In genomic region chr5:81819556-81820314, GRCh38 we compare ENCODE assay signal across 13 cellular contexts.
A peak's percentile ranks its signal among the peaks of the same experiment; 100 is the strongest.
DNase-seq lines count a peak whose midpoint lies in the region; ATAC-seq and TF ChIP-seq lines count a peak whose summit lies in the region.
"Had no signal": no experiment of that assay in that cellular context is flagged by ENCODE, and none has a peak within 500 bp of the region (broad histone marks: within the 10 kb centered on the region; RNA-seq: fewer than 3 reads in every experiment).

No MANE protein-coding gene starts in this region.

- no peak overlapping the region for H3K4me3 Mint-ChIP-seq in activated CD8-positive, alpha-beta T cell treated with anti-CD3 and anti-CD28 coated beads for 36 hours
- no peak overlapping the region for H3K4me3 Mint-ChIP-seq in activated CD8-positive, alpha-beta T cell treated with anti-CD3 and anti-CD28 coated beads, Interleukin-2, amount 10 ng/mL, durations not matched to agents 7 days and 5 days
- H3K4me3 Mint-ChIP-seq: CD4-positive, CD25-positive, alpha-beta regulatory T cell; dendritic cell treated with granulocyte-macrophage colony-stimulating factor and Interleukin-4, amounts not matched to agents 40 ng/mL and 50 ng/mL, for 4 days had no signal

- peak overlapping the region; percentile 29 for H3K27ac ChIP-seq in skeletal muscle tissue (ENCODE audit: low read depth, low read length)

- H3K9me3 Mint-ChIP-seq in activated CD8-positive, alpha-beta T cell treated with anti-CD3 and anti-CD28 coated beads for 36 hours = no peaks in the 10 kb centered on the region
- no peaks in the 10 kb centered on the region for H3K9me3 Mint-ChIP-seq in activated CD8-positive, alpha-beta T cell treated with anti-CD3 and anti-CD28 coated beads, Interleukin-2, amount 10 ng/mL, durations not matched to agents 7 days and 5 days (ENCODE audit: insufficient read depth)
- H3K9me3 Mint-ChIP-seq: CD4-positive, CD25-positive, alpha-beta regulatory T cell; dendritic cell treated with granulocyte-macrophage colony-stimulating factor and Interleukin-4, amounts not matched to agents 40 ng/mL and 50 ng/mL, for 4 days had no signal

- no peaks in the 10 kb centered on the region for H3K27me3 ChIP-seq in skeletal muscle tissue (ENCODE audit: control insufficient read depth in 3 of 3, insufficient read depth in 3 of 3, low read length in 3 of 3)

- no peaks in the 10 kb centered on the region for H3K9me3 ChIP-seq in skeletal muscle tissue (ENCODE audit: control insufficient read depth in 3 of 3, low read length in 3 of 3)

- no peak for DNase-seq in activated CD8-positive, alpha-beta T cell treated with anti-CD3 and anti-CD28 coated beads for 36 hours
- DNase-seq in activated CD8-positive, alpha-beta T cell treated with anti-CD3 and anti-CD28 coated beads, Interleukin-2, amount 10 ng/mL, durations not matched to agents 7 days and 5 days = no peak
- DNase-seq in OCI-M1 (lab: John Stamatoyannopoulos, UW) (peak; percentile 40), epithelial cell of esophagus (ENCODE audit: low read depth) (peak; percentile 62), GF-D8 (lab: John Stamatoyannopoulos, UW) (no peak), NCI-H524 (lab: John Stamatoyannopoulos, UW) (no peak), midbrain (lab: John Stamatoyannopoulos, UW) (no peak)
- DNase-seq: CD4-positive, CD25-positive, alpha-beta regulatory T cell; left cardiac atrium; NCI-H1436 treated with DMSO at 0.1 percent for 48 hours had no signal

- POLR2A ChIA-PET in activated CD8-positive, alpha-beta T cell treated with anti-CD3 and anti-CD28 coated beads for 36 hours (lab: Charles Lee) = no interaction called here
- POLR2A ChIA-PET in activated CD8-positive, alpha-beta T cell treated with anti-CD3 and anti-CD28 coated beads, Interleukin-2, amount 10 ng/mL, durations not matched to agents 7 days and 5 days (lab: Charles Lee) = interaction anchor here (1.2 kb wide), 1 partner anchor 32 kb away, joined by 3 read pairs; no protein-coding TSS in a partner anchor

- H3K4me1 ChIP-seq in skeletal muscle tissue (ENCODE audit: control insufficient read depth in 3 of 3, insufficient read depth in 3 of 3, low read length in 3 of 3) = peaks cover 0 to 9% (median 3%) of the 10 kb centered on the region in 3 donors

- H3K4me3 ChIP-seq in epithelial cell of esophagus (ENCODE audit: low read length) = no peak overlapping the region
- H3K4me3 ChIP-seq in skeletal muscle tissue (ENCODE audit: low read length in 3 of 3) = no peak overlapping the region
- H3K4me3 ChIP-seq: skin epidermis had no signal

- intact Hi-C loops in activated CD8-positive, alpha-beta T cell treated with anti-CD3 and anti-CD28 coated beads for 36 hours (cut with micrococcal nuclease) = no loop called here

- no peaks in the 10 kb centered on the region for H3K36me3 Mint-ChIP-seq in activated CD8-positive, alpha-beta T cell treated with anti-CD3 and anti-CD28 coated beads for 36 hours (ENCODE audit: low read depth)
- peaks cover 8% of the 10 kb centered on the region for H3K36me3 Mint-ChIP-seq in activated CD8-positive, alpha-beta T cell treated with anti-CD3 and anti-CD28 coated beads, Interleukin-2, amount 10 ng/mL, durations not matched to agents 7 days and 5 days (ENCODE audit: low read depth)
- H3K36me3 Mint-ChIP-seq: CD4-positive, CD25-positive, alpha-beta regulatory T cell had no signal

- no peaks in the 10 kb centered on the region for H3K27me3 Mint-ChIP-seq in activated CD8-positive, alpha-beta T cell treated with anti-CD3 and anti-CD28 coated beads for 36 hours
- H3K27me3 Mint-ChIP-seq in activated CD8-positive, alpha-beta T cell treated with anti-CD3 and anti-CD28 coated beads, Interleukin-2, amount 10 ng/mL, durations not matched to agents 7 days and 5 days (ENCODE audit: low read depth) = no peaks in the 10 kb centered on the region
- H3K27me3 Mint-ChIP-seq: dendritic cell treated with granulocyte-macrophage colony-stimulating factor and Interleukin-4, amounts not matched to agents 40 ng/mL and 50 ng/mL, for 4 days had no signal

- no peak for TF ChIP-seq CTCF in activated CD8-positive, alpha-beta T cell treated with anti-CD3 and anti-CD28 coated beads for 36 hours (IDR thresholded peaks at IDR 0.05)
- no peak for TF ChIP-seq CTCF in epithelial cell of esophagus (IDR thresholded peaks at IDR 0.05; ENCODE audit: insufficient read depth, low read depth, low read length, missing control alignments)

- no peak overlapping the region for H3K9ac ChIP-seq in skeletal muscle tissue (ENCODE audit: low read depth in 1 of 3, low read length in 3 of 3)

- CTCF ChIA-PET in activated CD8-positive, alpha-beta T cell treated with anti-CD3 and anti-CD28 coated beads for 36 hours (lab: Charles Lee) = no interaction called here
- CTCF ChIA-PET in activated CD8-positive, alpha-beta T cell treated with anti-CD3 and anti-CD28 coated beads, Interleukin-2, amount 10 ng/mL, durations not matched to agents 7 days and 5 days (lab: Charles Lee) = interaction anchor here (1.6 kb wide), 1 partner anchor 19 kb away, joined by 4 read pairs; no protein-coding TSS in a partner anchor

- no peaks in the 10 kb centered on the region for H3K36me3 ChIP-seq in skeletal muscle tissue (ENCODE audit: control insufficient read depth in 3 of 3, insufficient read depth in 3 of 3, low read length in 3 of 3)

- peak overlapping the region; percentile 22 for H3K27ac Mint-ChIP-seq in activated CD8-positive, alpha-beta T cell treated with anti-CD3 and anti-CD28 coated beads for 36 hours
- no peak overlapping the region for H3K27ac Mint-ChIP-seq in activated CD8-positive, alpha-beta T cell treated with anti-CD3 and anti-CD28 coated beads, Interleukin-2, amount 10 ng/mL, durations not matched to agents 7 days and 5 days

- no peak for ATAC-seq in activated CD8-positive, alpha-beta T cell treated with anti-CD3 and anti-CD28 coated beads for 36 hours
- ATAC-seq in activated CD8-positive, alpha-beta T cell treated with anti-CD3 and anti-CD28 coated beads, Interleukin-2, amount 10 ng/mL, durations not matched to agents 7 days and 5 days = no peak
- ATAC-seq: left cardiac atrium had no signal

- H3K4me1 Mint-ChIP-seq in activated CD8-positive, alpha-beta T cell treated with anti-CD3 and anti-CD28 coated beads for 36 hours (ENCODE audit: low read depth) = peaks cover 28% of the 10 kb centered on the region
- H3K4me1 Mint-ChIP-seq in activated CD8-positive, alpha-beta T cell treated with anti-CD3 and anti-CD28 coated beads, Interleukin-2, amount 10 ng/mL, durations not matched to agents 7 days and 5 days (ENCODE audit: low read depth) = peaks cover 39% of the 10 kb centered on the region

Comparison
In these comparisons a context has a peak if more than half of its experiments do, and no peak if none do; other contexts are left out.
1. DNase-seq: peak in OCI-M1 (single experiment) and epithelial cell of esophagus (single experiment); none in activated CD8-positive, alpha-beta T cell treated with anti-CD3 and anti-CD28 coated beads for 36 hours (single experiment), activated CD8-positive, alpha-beta T cell treated with anti-CD3 and anti-CD28 coated beads, Interleukin-2, amount 10 ng/mL, durations not matched to agents 7 days and 5 days (single experiment), GF-D8 (single experiment), NCI-H524 (0 of 2) and midbrain (single experiment).